23 cellular contexts compared by ENCODE assay signal in the genomic region with DNA sequence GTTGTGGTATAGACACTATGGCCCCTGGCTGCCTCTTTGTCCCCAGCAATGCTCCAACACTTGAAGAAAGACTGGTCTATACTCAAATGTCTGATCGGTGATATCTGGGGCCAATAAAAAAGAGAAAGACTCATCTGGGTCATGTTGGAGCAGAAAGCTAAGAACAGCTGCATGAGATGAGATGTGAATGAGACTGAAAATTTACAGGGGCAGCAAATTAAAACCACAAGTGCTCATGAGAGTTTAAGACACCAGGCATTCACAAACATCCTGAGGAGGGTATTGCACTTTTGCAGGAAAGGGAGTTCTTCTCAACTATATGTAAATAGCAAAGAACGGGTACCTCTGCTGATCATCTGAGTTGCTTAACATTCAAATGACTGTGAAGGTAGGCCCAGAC. TPM values are rescaled to one million over a fixed set of nuclear protein-coding genes. Genes with fewer than 3 reads are reported as not detected.
DNase-seq lines count a peak whose midpoint lies in the region; ATAC-seq, FAIRE-seq and TF ChIP-seq lines count a peak whose summit lies in the region.
"Had no signal": no experiment of that assay in that cellular context is flagged by ENCODE, and none has a peak within 500 bp of the region (broad histone marks: within the 10 kb centered on the region; RNA-seq: fewer than 3 reads in every experiment).

No MANE protein-coding gene starts in this region.

- H3K4me1 ChIP-seq in BLaER1 treated with 17β-estradiol and CSF1 and Interleukin-3, amounts not matched to agents 10 nM and 100 nM: peaks cover 39 to 100% (median 96%) of the 10 kb centered on the region in 10 experiments
- H3K4me1 ChIP-seq: BE2C had no signal

- FAIRE-seq in H54 (lab: Jason Lieb, UNC): no peak
- FAIRE-seq: A204.1, GM12878, GM12892, GM18507 had no signal

- no peak for TF ChIP-seq POLR2A in H54 (IDR thresholded peaks at IDR 0.05; ENCODE audit: low read depth, low read length)

- peak overlapping the region in 6 of 11 experiments; percentile 12 to 85 (median 79); a peak in 9 of 22 replicates for H3K4me2 ChIP-seq in BLaER1 treated with 17β-estradiol and CSF1 and Interleukin-3, amounts not matched to agents 10 nM and 100 nM

- no peak overlapping the region for H3K9ac ChIP-seq in BLaER1 treated with 17β-estradiol and CSF1 and Interleukin-3, amounts not matched to agents 10 nM and 100 nM

- no peak for ATAC-seq in GM19395 (IDR thresholded peaks at IDR 0.05; ENCODE audit: unreplicated experiment)
- ATAC-seq: GM12878 had no signal

- H3K36me3 ChIP-seq in BLaER1 treated with 17β-estradiol and CSF1 and Interleukin-3, amounts not matched to agents 10 nM and 100 nM: no peaks in the 10 kb centered on the region
- H3K36me3 ChIP-seq: BE2C had no signal

- H3K9me3 ChIP-seq in BLaER1 treated with 17β-estradiol and CSF1 and Interleukin-3, amounts not matched to agents 10 nM and 100 nM (replicated peaks in 1 of 11): peaks cover 0 to 11% (median 5%) of the 10 kb centered on the region in 11 experiments; a peak in 5 of 22 replicates
- H3K9me3 ChIP-seq: BE2C had no signal

- DNase-seq in myocyte (ENCODE audit: low read depth): peak; percentile 35
- no peak for DNase-seq in H54 (ENCODE audit: insufficient read length, low spot score)
- DNase-seq in caudate nucleus (lab: John Stamatoyannopoulos, UW): no peak
- DNase-seq: 8988T; ACHN; BE2C; C1 segment of cervical spinal cord; CD4-positive, alpha-beta memory T cell; CD4-positive, CD25-positive, alpha-beta regulatory T cell; CD8-positive, alpha-beta memory T cell; COR-L47; DMS 273 treated with DMSO at 0.1 percent for 48 hours; DMS153; DMS53; DMS79; DND-41; GDM1 had no signal

- H4K20me1 ChIP-seq in BLaER1 treated with 17β-estradiol and CSF1 and Interleukin-3, amounts not matched to agents 10 nM and 100 nM: no peaks in the 10 kb centered on the region

- H3K27ac ChIP-seq in BLaER1 treated with 17β-estradiol and CSF1 and Interleukin-3, amounts not matched to agents 10 nM and 100 nM: no peak overlapping the region
- H3K27ac ChIP-seq in caudate nucleus (ENCODE audit: low read depth, low read length): no peak overlapping the region

- no peaks in the 10 kb centered on the region for H3K27me3 ChIP-seq in BLaER1 treated with 17β-estradiol and CSF1 and Interleukin-3, amounts not matched to agents 10 nM and 100 nM
- H3K27me3 ChIP-seq: BE2C had no signal

- no peak overlapping the region for H3K4me3 ChIP-seq in BLaER1 treated with 17β-estradiol and CSF1 and Interleukin-3, amounts not matched to agents 10 nM and 100 nM
- H3K4me3 ChIP-seq: GM12878 had no signal

RNA-seq across cellular contexts. Expression of gene MAIP1, which starts 36.3 kb away (rescaled TPM):
- 14.5 and 19.7 TPM in 2 replicates for total RNA-seq in myocyte
- polyA plus RNA-seq in myocyte (2012): 11.3 TPM

RNA-seq across cellular contexts. Expression of gene TYW5, which starts 36.4 kb away (rescaled TPM):
- total RNA-seq in myocyte: 6.2 and 8.2 TPM in 2 replicates
- 4.4 TPM for polyA plus RNA-seq in myocyte (2012)
